8 cellular contexts compared by ENCODE assay signal in genomic region chr3:10115326-10116137, GRCh38. TPM values are rescaled to one million over a fixed set of nuclear protein-coding genes. Genes with fewer than 3 reads are reported as not detected.
DNase-seq lines count a peak whose midpoint lies in the region; ATAC-seq, FAIRE-seq and TF ChIP-seq lines count a peak whose summit lies in the region.

TSS of gene BRK1 (plus strand) at chr3:10115675. CDS start at chr3:10115702, 27 bp downstream.

- TF ChIP-seq CTCF in heart left ventricle (IDR thresholded peaks at IDR 0.05), result no peak
- TF ChIP-seq CTCF in type B pancreatic cell (conservative IDR thresholded peaks at IDR 0.05), result no peak

- TF ChIP-seq POLR2A in GM12891 (IDR thresholded peaks at IDR 0.05; ENCODE audit: low read depth, low read length), result peak; percentile 94
- TF ChIP-seq POLR2A in heart left ventricle (IDR thresholded peaks at IDR 0.05), result peak; percentile 44 to 94

- H3K27me3 Mint-ChIP-seq in T-cell (no peaks in the 10 kb centered on the region), type B pancreatic cell (no peaks in the 10 kb centered on the region)

- H3K4me1 Mint-ChIP-seq in T-cell, result peaks cover 38 to 45% (median 44%) of the 10 kb centered on the region in 3 donors
- H3K4me1 Mint-ChIP-seq in type B pancreatic cell (ENCODE audit: unreplicated experiment), result peaks cover 12% of the 10 kb centered on the region

- POLR2A ChIA-PET in T-cell (lab: Charles Lee), result interaction anchor here (0.6 to 0.7 kb wide), 10 partner anchors 13 to 753 kb away, joined by 3 to 10 read pairs (median 6); partner anchors contain the start of gene SEC13 (in 1 of the 2)

- FAIRE-seq in GM12891 (lab: Jason Lieb, UNC), result peak; percentile 99

- intact Hi-C loops in heart left ventricle (cut with DNase I), result loop anchor here in 4 of 10 donors (2.0 to 10.0 kb wide), 3 partner anchors 89 to 171 kb away; partner anchors contain the start of gene FANCD2 (in 3 of the 4)

- CTCF ChIA-PET in T-cell (lab: Charles Lee), result interaction anchor here (0.6 to 2.0 kb wide), 6 partner anchors 146 to 608 kb away, joined by 3 to 5 read pairs (median 4); no protein-coding TSS in a partner anchor

- peak within 1 kb of the TSS; percentile 60 to 97 (median 92) for H3K4me3 ChIP-seq in heart left ventricle

- H3K36me3 Mint-ChIP-seq in T-cell (peaks cover 7% of the 10 kb centered on the region), type B pancreatic cell (no peaks in the 10 kb centered on the region)

- peak; percentile 94 for DNase-seq in GM12891 (ENCODE audit: insufficient read length, low spot score)
- DNase-seq in NCI-H1436 treated with DMSO at 0.1 percent for 48 hours (lab: John Stamatoyannopoulos, UW), result peak; percentile 54
- DNase-seq in T-cell, result peak; percentile 82 to 94 (median 92)
- DNase-seq in heart left ventricle, result peak; percentile 94 to 98 (median 97)
- DNase-seq in pons (ENCODE audit: low spot score), result peak; percentile 97
- peak; percentile 87 for DNase-seq in type B pancreatic cell (ENCODE audit: extremely low spot score, unreplicated experiment)

- peaks cover 0 to 49% (median 30%) of the 10 kb centered on the region in 12 donors for H3K4me1 ChIP-seq in heart left ventricle

- H3K27me3 ChIP-seq in heart left ventricle, result no peaks in the 10 kb centered on the region

- peak within 1 kb of the TSS; percentile 97 to 99 for H3K27ac Mint-ChIP-seq in T-cell
- H3K27ac Mint-ChIP-seq in type B pancreatic cell, result peak within 1 kb of the TSS; percentile 96

- H3K36me3 ChIP-seq in heart left ventricle, result peaks cover 0 to 24% (median 7%) of the 10 kb centered on the region in 9 donors

- H3K9me3 Mint-ChIP-seq in T-cell (no peaks in the 10 kb centered on the region), type B pancreatic cell (no peaks in the 10 kb centered on the region)

- H3K27ac ChIP-seq in adipose tissue (ENCODE audit: low read depth, low read length), result no peak within 1 kb of the TSS
- H3K27ac ChIP-seq in heart left ventricle, result peak within 1 kb of the TSS; percentile 35 to 89 (median 84)

- ATAC-seq in HG02840 (IDR thresholded peaks at IDR 0.05; ENCODE audit: low FRiP score, unreplicated experiment), result peak; percentile 94
- peak; percentile 98 to 99 (median 98) for ATAC-seq in T-cell (replicated peaks in 1 of 4)
- ATAC-seq in heart left ventricle, result peak; percentile 100

- 0% methylated on average over 51 to 54 of the region's 54 CpGs for WGBS in adipose tissue, 3 donors
- WGBS in heart left ventricle, 4 donors, result 0 to 1% (median 1%) methylated on average over 46 to 54 of the region's 54 CpGs

- H3K4me3 Mint-ChIP-seq in T-cell, result peak within 1 kb of the TSS; percentile 99
- H3K4me3 Mint-ChIP-seq in type B pancreatic cell, result peak within 1 kb of the TSS; percentile 100

- H3K9me3 ChIP-seq in heart left ventricle, result no peaks in the 10 kb centered on the region

TF ChIP-seq in GM12891, 5 proteins besides CTCF, POLR2A, EP300 and RAD21:
- TF ChIP-seq PAX5 (IDR thresholded peaks at IDR 0.05; ENCODE audit: insufficient read depth, low read length, severe bottlenecking) (no peak), TAF1 (IDR thresholded peaks at IDR 0.05; ENCODE audit: low read depth, low read length) (peak; percentile 79), SPI1 (IDR thresholded peaks at IDR 0.05; ENCODE audit: low read depth, low read length) (peak; percentile 95), POU2F2 (IDR thresholded peaks at IDR 0.05; ENCODE audit: low read depth, low read length) (peak; percentile 67), POLR2AphosphoS5 (IDR thresholded peaks at IDR 0.05; ENCODE audit: low read depth, low read length) (peak; percentile 97)

RNA-seq across cellular contexts. Expression of gene BRK1, which starts in this region (rescaled TPM):
- 197 TPM for polyA plus RNA-seq in GM12891 (2012; ENCODE audit: low read depth, missing spikeins)
- total RNA-seq in T-cell, result 10 to 100 TPM; 53.9 to 74.9 (median 60.9) TPM
- polyA plus RNA-seq in adipose tissue, result 100 to 1,000 TPM in 2 of 3 donors, 10 to 100 TPM in 1; 80.1 to 293 (median 194) TPM
- total RNA-seq in heart left ventricle, result 100 to 1,000 TPM in 3 of 9 donors, 10 to 100 TPM in 6; 69.8 to 109 (median 89.8) TPM
- polyA plus RNA-seq in heart left ventricle, result 100 to 1,000 TPM in 1 of 2 donors, 10 to 100 TPM in 1; 85.5 to 159 TPM
- total RNA-seq in type B pancreatic cell (ENCODE audit: low replicate concordance), result 132 and 147 TPM in 2 replicates
